ENCODE assay signal across 17 cellular contexts in genomic region chr15:58513008-58513407, GRCh38.
"Had no signal": no experiment of that assay in that cellular context is flagged by ENCODE, and none has a peak within 500 bp of the region (broad histone marks: within the 10 kb centered on the region; RNA-seq: fewer than 3 reads in every experiment).

No MANE protein-coding gene starts in this region.

- H3K79me2 ChIP-seq: parathyroid adenoma had no signal

- H3K27ac ChIP-seq: body of pancreas, foreskin keratinocyte, parathyroid adenoma, thyroid gland, upper lobe of right lung had no signal

- H3K9me3 ChIP-seq: body of pancreas, thyroid gland, upper lobe of right lung had no signal

- H3K4me3 ChIP-seq: body of pancreas, lung, thyroid gland, upper lobe of right lung had no signal

- H3K9me3 Mint-ChIP-seq: natural killer cell had no signal

- H3K36me3 ChIP-seq: thyroid gland, upper lobe of right lung had no signal

- H3K27me3 Mint-ChIP-seq: activated naive CD4-positive, alpha-beta T cell treated with anti-CD3 and anti-CD28 coated beads, Interleukin-2, amount 50 U/mL, for 24 hours; stimulated activated naive CD8-positive, alpha-beta T cell treated with anti-CD3 and anti-CD28 coated beads, Interleukin-15, Interleukin-2, amounts not matched to agents 100 ng/mL and 50 ng/mL, for 24 hours had no signal

- H3K4me1 ChIP-seq: body of pancreas, parathyroid adenoma, upper lobe of right lung had no signal

- ATAC-seq: body of pancreas, foreskin keratinocyte, natural killer cell, upper lobe of right lung had no signal

- H3K4me3 Mint-ChIP-seq: activated naive CD4-positive, alpha-beta T cell treated with anti-CD3 and anti-CD28 coated beads, Interleukin-2, amount 50 U/mL, for 24 hours; natural killer cell; stimulated activated naive CD8-positive, alpha-beta T cell treated with anti-CD3 and anti-CD28 coated beads, Interleukin-15, Interleukin-2, amounts not matched to agents 100 ng/mL and 50 ng/mL, for 24 hours had no signal

- H2AFZ ChIP-seq: parathyroid adenoma had no signal

- H3K27me3 ChIP-seq: body of pancreas, foreskin keratinocyte, thyroid gland, upper lobe of right lung had no signal

- H3K9ac ChIP-seq: parathyroid adenoma had no signal

- DNase-seq: activated gamma-delta T cell treated with Interleukin-2 at 50 U/mL for 16 hours; activated T-cell treated with anti-CD3 and anti-CD28 coated beads, Interleukin-2, amount 50 U/mL, for 1 hour; anterior cingulate cortex; body of pancreas; foreskin keratinocyte; natural killer cell; nucleus accumbens; right cardiac atrium; stimulated activated CD4-positive, alpha-beta T cell treated with anti-CD3 and anti-CD28 coated beads, Interleukin-1b, Interleukin-23, amount 100 ng/mL, for 48 hours; substantia nigra; T-helper 9 cell; thyroid gland; upper lobe of right lung had no signal

- H3K27ac Mint-ChIP-seq: activated naive CD4-positive, alpha-beta T cell treated with anti-CD3 and anti-CD28 coated beads, Interleukin-2, amount 50 U/mL, for 24 hours; natural killer cell; stimulated activated naive CD8-positive, alpha-beta T cell treated with anti-CD3 and anti-CD28 coated beads, Interleukin-15, Interleukin-2, amounts not matched to agents 100 ng/mL and 50 ng/mL, for 24 hours had no signal
